ENCODE assay signal across 1 cellular context in the genomic region with DNA sequence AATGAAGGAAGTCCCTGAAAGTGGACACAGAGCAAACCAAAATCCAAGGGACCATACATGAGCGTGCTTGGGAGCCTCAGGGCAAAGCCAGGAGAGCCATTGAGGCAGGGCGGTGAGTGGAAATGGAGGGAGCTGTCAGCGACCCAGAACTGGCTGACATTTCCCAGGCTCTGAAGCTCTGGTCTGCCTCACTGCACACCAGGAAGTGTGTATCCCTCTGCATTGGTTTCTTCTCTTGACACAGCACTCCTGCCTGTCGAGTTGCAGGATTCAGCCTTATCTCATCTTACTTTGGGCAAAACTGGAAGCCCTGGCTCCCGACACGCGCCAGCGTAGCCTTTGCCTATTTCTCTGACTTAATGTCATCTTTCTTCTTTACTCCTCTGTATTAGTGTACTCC.
TF ChIP-seq lines count a peak whose summit lies in the region.

No MANE protein-coding gene starts in this region.

TF ChIP-seq in IMR-90, 13 proteins besides CTCF, POLR2A, EP300 and RAD21:
- TF ChIP-seq CEBPB (IDR thresholded peaks at IDR 0.05; ENCODE audit: low read depth, low read length): no peak
